19 cellular contexts compared by ENCODE assay signal in genomic region chr10:12533151-12533550, GRCh38.
DNase-seq lines count a peak whose midpoint lies in the region; ATAC-seq, FAIRE-seq and TF ChIP-seq lines count a peak whose summit lies in the region.
"Had no signal": no experiment of that assay in that cellular context is flagged by ENCODE, and none has a peak within 500 bp of the region (broad histone marks: within the 10 kb centered on the region; RNA-seq: fewer than 3 reads in every experiment).

No MANE protein-coding gene starts in this region.

- H3K4me1 Mint-ChIP-seq in memory B cell: peaks cover 23% of the 10 kb centered on the region
- H3K4me1 Mint-ChIP-seq: CD14-positive monocyte had no signal

- no peak overlapping the region for H3K4me3 Mint-ChIP-seq in memory B cell
- H3K4me3 Mint-ChIP-seq: CD14-positive monocyte had no signal

- H3K27me3 Mint-ChIP-seq in memory B cell: no peaks in the 10 kb centered on the region

- DNase-seq in H54 (ENCODE audit: insufficient read length, low spot score) (no peak), NCI-H748 (lab: John Stamatoyannopoulos, UW; ENCODE audit: unreplicated experiment) (peak; percentile 92), dermis microvascular lymphatic vessel endothelial cell (ENCODE audit: low read depth in 2 of 2) (peak; percentile 40 to 72), memory B cell (ENCODE audit: low spot score in 2 of 2) (no peak)
- no peak for DNase-seq in activated T-cell treated with anti-CD3 and anti-CD28 coated beads, Interleukin-2, amount 50 U/mL, for 48 hours
- DNase-seq: ACHN, DND-41, GM23248, NCI-H1436, NCI-H2171 treated with DMSO at 0.1 percent for 48 hours, NCI-H446 treated with DMSO at 0.1 percent for 48 hours, NCI-H774, Right ventricle myocardium superior, SW 1271 had no signal

- no peak for TF ChIP-seq POLR2A in H54 (IDR thresholded peaks at IDR 0.05; ENCODE audit: low read depth, low read length)

- H3K36me3 Mint-ChIP-seq in memory B cell: peaks cover 18% of the 10 kb centered on the region
- H3K36me3 Mint-ChIP-seq: CD14-positive monocyte had no signal

- peaks cover 2% of the 10 kb centered on the region for H3K9me3 Mint-ChIP-seq in memory B cell

- FAIRE-seq in H54 (lab: Jason Lieb, UNC): peak; percentile 58
- FAIRE-seq: G401.6, HepG2 had no signal

- ATAC-seq in memory B cell (ENCODE audit: low read depth) (no peak), GM18511 (IDR thresholded peaks at IDR 0.05; ENCODE audit: unreplicated experiment) (no peak), GM21786 (IDR thresholded peaks at IDR 0.05; ENCODE audit: unreplicated experiment) (no peak)
- ATAC-seq: HepG2 had no signal

- H3K27ac Mint-ChIP-seq in memory B cell: peak overlapping the region; percentile 35
- H3K27ac Mint-ChIP-seq: CD14-positive monocyte had no signal

Comparison
In these comparisons a context has a peak if more than half of its experiments do, and no peak if none do; other contexts are left out.
1. DNase-seq: peak in NCI-H748 (single experiment) and dermis microvascular lymphatic vessel endothelial cell (2 of 2); none in H54 (single experiment), memory B cell (0 of 2) and activated T-cell treated with anti-CD3 and anti-CD28 coated beads, Interleukin-2, amount 50 U/mL, for 48 hours (0 of 2).